In the genomic region with DNA sequence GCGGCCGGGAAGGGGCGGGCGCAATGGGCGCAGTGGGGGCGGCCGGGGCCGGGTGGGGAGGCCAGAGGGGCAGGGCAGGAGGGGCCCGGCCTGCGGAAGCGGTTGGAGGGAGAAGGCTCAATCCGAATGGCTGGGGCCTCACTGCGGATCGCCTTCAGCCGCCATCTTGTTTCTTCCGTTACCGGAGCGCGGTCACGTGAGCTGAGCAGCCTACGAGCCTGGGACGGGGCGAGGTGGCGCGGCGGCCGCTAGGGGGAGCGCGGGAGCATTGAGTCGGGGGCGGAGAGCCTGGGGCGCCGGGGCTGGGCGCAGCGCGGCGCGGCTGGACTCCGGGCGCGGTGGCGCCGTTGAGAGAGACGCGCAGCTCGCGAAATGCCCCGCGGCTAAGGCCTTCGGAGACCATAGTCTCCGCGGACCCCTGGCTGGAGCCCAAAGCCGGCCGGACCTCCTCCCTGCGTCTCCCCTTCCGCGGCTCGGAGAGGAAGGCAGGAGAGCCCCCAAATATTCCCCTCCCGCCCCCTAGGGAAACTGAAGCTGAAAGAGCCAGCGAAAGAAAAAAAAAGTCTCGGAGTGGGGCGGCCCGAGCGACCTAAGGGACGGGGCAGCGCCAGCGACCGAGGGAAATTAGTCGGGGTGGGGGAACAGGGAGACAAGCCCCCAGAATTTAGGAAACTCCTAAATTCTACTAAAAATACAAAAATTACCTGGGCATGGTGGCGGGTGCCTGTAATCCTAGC, we compare ENCODE assay signal across 8 cellular contexts. TPM values are rescaled to one million over a fixed set of nuclear protein-coding genes. Genes with fewer than 3 reads are reported as not detected.
DNase-seq lines count a peak whose midpoint lies in the region; ATAC-seq and TF ChIP-seq lines count a peak whose summit lies in the region.
"Not testable (repeated sequence)": the region's sequence is repeated elsewhere in the genome, so short reads cannot be mapped to it uniquely, and the experiment has no call there.

A gene (minus strand): TSS at position 190 of the 737 bp plus-strand sequence. CDS start 22,221 bp downstream, outside the sequence.

- peak within 1 kb of the TSS; percentile 93 to 95 for H3K27ac Mint-ChIP-seq in stimulated activated naive CD8-positive, alpha-beta T cell treated with anti-CD3 and anti-CD28 coated beads, Interleukin-15, amount 100 ng/mL, for 72 hours

- DNase-seq in GM03348 (ENCODE audit: low spot score), result peak; percentile 89
- peak; percentile 85 for DNase-seq in HCEC 1CT
- DNase-seq in MG63, result peak; percentile 97
- DNase-seq in SHP77 (lab: John Stamatoyannopoulos, UW), result peak; percentile 95
- DNase-seq in activated effector memory CD4-positive, alpha-beta T cell treated with anti-CD3 and anti-CD28 coated beads, Interleukin-2, amount 50 U/mL, for 16 hours, result peak; percentile 100
- peak; percentile 95 for DNase-seq in fibroblast of villous mesenchyme (ENCODE audit: low read depth)
- peak; percentile 100 for DNase-seq in stimulated activated naive CD8-positive, alpha-beta T cell treated with anti-CD3 and anti-CD28 coated beads, Interleukin-15, amount 100 ng/mL, for 72 hours

- not testable (repeated sequence) for H3K9me3 Mint-ChIP-seq in stimulated activated naive CD8-positive, alpha-beta T cell treated with anti-CD3 and anti-CD28 coated beads, Interleukin-15, amount 100 ng/mL, for 72 hours

- H3K9me3 ChIP-seq in MG63; neural cell (ENCODE audit: low read length): not testable (repeated sequence)

- not testable (repeated sequence) for H3K79me2 ChIP-seq in neural cell (replicated peaks; ENCODE audit: insufficient read depth, low read length)

- ATAC-seq in stimulated activated naive CD8-positive, alpha-beta T cell treated with anti-CD3 and anti-CD28 coated beads, Interleukin-15, amount 100 ng/mL, for 72 hours, result peak; percentile 99

- H3K36me3 ChIP-seq in MG63; neural cell (ENCODE audit: insufficient read depth, low read length): not testable (repeated sequence)

- H3K4me3 ChIP-seq in MG63 (peak within 1 kb of the TSS; percentile 72), fibroblast of villous mesenchyme (ENCODE audit: low read depth, low read length) (peak within 1 kb of the TSS; percentile 72), neural cell (ENCODE audit: low read length) (peak within 1 kb of the TSS; percentile 67)

- not testable (repeated sequence) for H3K27me3 ChIP-seq in MG63; neural cell (ENCODE audit: insufficient read depth, low read depth, low read length)

- not testable (repeated sequence) for H3K9me2 ChIP-seq in neural cell (ENCODE audit: insufficient read depth, low read length)

- H3K4me3 Mint-ChIP-seq in stimulated activated naive CD8-positive, alpha-beta T cell treated with anti-CD3 and anti-CD28 coated beads, Interleukin-15, amount 100 ng/mL, for 72 hours, result peak within 1 kb of the TSS; percentile 88 to 90

- H3K9ac ChIP-seq in neural cell (ENCODE audit: low read length), result peak within 1 kb of the TSS; percentile 76

- H3K4me1 Mint-ChIP-seq in stimulated activated naive CD8-positive, alpha-beta T cell treated with anti-CD3 and anti-CD28 coated beads, Interleukin-15, amount 100 ng/mL, for 72 hours, result peaks cover 30% of the 10 kb centered on the region

- peak; percentile 80 for TF ChIP-seq CTCF in fibroblast of villous mesenchyme (IDR thresholded peaks at IDR 0.05; ENCODE audit: insufficient read depth, low read depth, low read length)
- TF ChIP-seq CTCF in neural cell (IDR thresholded peaks at IDR 0.05; ENCODE audit: poor library complexity, severe bottlenecking), result peak; percentile 96

- H4K20me1 ChIP-seq in neural cell (ENCODE audit: insufficient read depth), result not testable (repeated sequence)

- not testable (repeated sequence) for TF ChIP-seq EP300 in neural cell (conservative IDR thresholded peaks at IDR 0.05; ENCODE audit: poor library complexity, severe bottlenecking)

- peak; percentile 53 for TF ChIP-seq RAD21 in neural cell (conservative IDR thresholded peaks at IDR 0.05)

- H2AFZ ChIP-seq in neural cell (ENCODE audit: low read depth, low read length), result peak within 1 kb of the TSS; percentile 46

- peak within 1 kb of the TSS; percentile 14 for H3K4me2 ChIP-seq in neural cell (ENCODE audit: low read length)

- not testable (repeated sequence) for H3K27me3 Mint-ChIP-seq in stimulated activated naive CD8-positive, alpha-beta T cell treated with anti-CD3 and anti-CD28 coated beads, Interleukin-15, amount 100 ng/mL, for 72 hours

- peak within 1 kb of the TSS; percentile 76 for H3K27ac ChIP-seq in neural cell (ENCODE audit: low read length)

- H3F3A ChIP-seq in neural cell (ENCODE audit: insufficient read depth, low read length, poor library complexity, severe bottlenecking), result not testable (repeated sequence)

TF ChIP-seq in neural cell, 6 proteins besides CTCF, POLR2A, EP300 and RAD21:
- TF ChIP-seq, protein P1, sequence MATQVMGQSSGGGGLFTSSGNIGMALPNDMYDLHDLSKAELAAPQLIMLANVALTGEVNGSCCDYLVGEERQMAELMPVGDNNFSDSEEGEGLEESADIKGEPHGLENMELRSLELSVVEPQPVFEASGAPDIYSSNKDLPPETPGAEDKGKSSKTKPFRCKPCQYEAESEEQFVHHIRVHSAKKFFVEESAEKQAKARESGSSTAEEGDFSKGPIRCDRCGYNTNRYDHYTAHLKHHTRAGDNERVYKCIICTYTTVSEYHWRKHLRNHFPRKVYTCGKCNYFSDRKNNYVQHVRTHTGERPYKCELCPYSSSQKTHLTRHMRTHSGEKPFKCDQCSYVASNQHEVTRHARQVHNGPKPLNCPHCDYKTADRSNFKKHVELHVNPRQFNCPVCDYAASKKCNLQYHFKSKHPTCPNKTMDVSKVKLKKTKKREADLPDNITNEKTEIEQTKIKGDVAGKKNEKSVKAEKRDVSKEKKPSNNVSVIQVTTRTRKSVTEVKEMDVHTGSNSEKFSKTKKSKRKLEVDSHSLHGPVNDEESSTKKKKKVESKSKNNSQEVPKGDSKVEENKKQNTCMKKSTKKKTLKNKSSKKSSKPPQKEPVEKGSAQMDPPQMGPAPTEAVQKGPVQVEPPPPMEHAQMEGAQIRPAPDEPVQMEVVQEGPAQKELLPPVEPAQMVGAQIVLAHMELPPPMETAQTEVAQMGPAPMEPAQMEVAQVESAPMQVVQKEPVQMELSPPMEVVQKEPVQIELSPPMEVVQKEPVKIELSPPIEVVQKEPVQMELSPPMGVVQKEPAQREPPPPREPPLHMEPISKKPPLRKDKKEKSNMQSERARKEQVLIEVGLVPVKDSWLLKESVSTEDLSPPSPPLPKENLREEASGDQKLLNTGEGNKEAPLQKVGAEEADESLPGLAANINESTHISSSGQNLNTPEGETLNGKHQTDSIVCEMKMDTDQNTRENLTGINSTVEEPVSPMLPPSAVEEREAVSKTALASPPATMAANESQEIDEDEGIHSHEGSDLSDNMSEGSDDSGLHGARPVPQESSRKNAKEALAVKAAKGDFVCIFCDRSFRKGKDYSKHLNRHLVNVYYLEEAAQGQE (IDR thresholded peaks at IDR 0.05; ENCODE audit: borderline replicate concordance), result peak; percentile 18
- TF ChIP-seq TAF1 (IDR thresholded peaks at IDR 0.05; ENCODE audit: low read depth) (peak; percentile 85), POLR2AphosphoS5 (IDR thresholded peaks at IDR 0.05) (peak; percentile 92), SMC3 (conservative IDR thresholded peaks at IDR 0.05; ENCODE audit: poor library complexity) (peak; percentile 73)
TF ChIP-seq in neural cell: peak in this region for 4; not testable (repeated sequence) for 2.

RNA-seq across cellular contexts. Expression of the gene that starts here (rescaled TPM):
- 4.0 and 6.1 TPM in 2 replicates for total RNA-seq in MG63 (2014; rRNA removed; shearing (Covaris generic); ENCODE audit: low replicate concordance)
- 12.2 and 20.3 TPM in 2 replicates for total RNA-seq in fibroblast of villous mesenchyme
- polyA plus RNA-seq in neural cell, result 5.3 and 13.7 TPM in 2 replicates
- polyA minus RNA-seq in neural cell, result 34.1 and 35.9 TPM in 2 replicates

Comparison
In these comparisons a context has a peak if more than half of its experiments do, and no peak if none do; other contexts are left out.
1. Peak in every context shown above with its lines: DNase-seq, ATAC-seq, H3K4me3 ChIP-seq and H3K27ac ChIP-seq.